ENCODE assay signal across 3 cellular contexts in the genomic region with DNA sequence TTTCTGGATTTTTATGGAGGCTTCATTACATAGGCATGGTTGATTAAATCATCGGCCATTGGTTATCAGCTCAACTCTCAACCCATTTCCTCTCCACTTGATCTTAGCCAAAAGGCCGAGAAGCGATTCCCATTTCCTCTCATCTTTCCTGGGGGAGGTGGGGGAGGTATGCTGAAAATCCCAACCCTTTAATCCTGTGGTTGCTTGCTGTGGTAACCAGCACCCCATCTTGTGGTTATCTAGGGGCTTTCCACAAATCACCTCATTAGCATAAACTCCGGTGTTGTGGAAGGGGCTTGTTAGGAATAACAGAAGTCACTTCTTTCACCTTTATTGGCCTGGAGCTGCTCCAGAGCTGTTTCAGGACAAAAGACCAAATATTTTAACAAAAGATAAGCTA.
TF ChIP-seq lines count a peak whose summit lies in the region.

No MANE protein-coding gene starts in this region.

TF ChIP-seq in GM23338, 12 proteins besides CTCF, POLR2A, EP300 and RAD21:
- TF ChIP-seq JUNB (IDR thresholded peaks at IDR 0.05; ENCODE audit: unreplicated experiment): no peak
- TF ChIP-seq, protein P1, sequence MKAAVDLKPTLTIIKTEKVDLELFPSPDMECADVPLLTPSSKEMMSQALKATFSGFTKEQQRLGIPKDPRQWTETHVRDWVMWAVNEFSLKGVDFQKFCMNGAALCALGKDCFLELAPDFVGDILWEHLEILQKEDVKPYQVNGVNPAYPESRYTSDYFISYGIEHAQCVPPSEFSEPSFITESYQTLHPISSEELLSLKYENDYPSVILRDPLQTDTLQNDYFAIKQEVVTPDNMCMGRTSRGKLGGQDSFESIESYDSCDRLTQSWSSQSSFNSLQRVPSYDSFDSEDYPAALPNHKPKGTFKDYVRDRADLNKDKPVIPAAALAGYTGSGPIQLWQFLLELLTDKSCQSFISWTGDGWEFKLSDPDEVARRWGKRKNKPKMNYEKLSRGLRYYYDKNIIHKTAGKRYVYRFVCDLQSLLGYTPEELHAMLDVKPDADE (IDR thresholded peaks at IDR 0.05): no peak
- no peak for TF ChIP-seq CREB1 (CRISPR knock-in tag; IDR thresholded peaks at IDR 0.05; ENCODE audit: low read depth)
TF ChIP-seq in GM23338: peak in this region for 0.

TF ChIP-seq in WTC11, 78 proteins besides CTCF, POLR2A, EP300 and RAD21:
- TF ChIP-seq ZNF416 (CRISPR knock-in tag; IDR thresholded peaks at IDR 0.05): no peak
- no peak for TF ChIP-seq ZNF232 (CRISPR knock-in tag; IDR thresholded peaks at IDR 0.05)
- TF ChIP-seq, protein P2, sequence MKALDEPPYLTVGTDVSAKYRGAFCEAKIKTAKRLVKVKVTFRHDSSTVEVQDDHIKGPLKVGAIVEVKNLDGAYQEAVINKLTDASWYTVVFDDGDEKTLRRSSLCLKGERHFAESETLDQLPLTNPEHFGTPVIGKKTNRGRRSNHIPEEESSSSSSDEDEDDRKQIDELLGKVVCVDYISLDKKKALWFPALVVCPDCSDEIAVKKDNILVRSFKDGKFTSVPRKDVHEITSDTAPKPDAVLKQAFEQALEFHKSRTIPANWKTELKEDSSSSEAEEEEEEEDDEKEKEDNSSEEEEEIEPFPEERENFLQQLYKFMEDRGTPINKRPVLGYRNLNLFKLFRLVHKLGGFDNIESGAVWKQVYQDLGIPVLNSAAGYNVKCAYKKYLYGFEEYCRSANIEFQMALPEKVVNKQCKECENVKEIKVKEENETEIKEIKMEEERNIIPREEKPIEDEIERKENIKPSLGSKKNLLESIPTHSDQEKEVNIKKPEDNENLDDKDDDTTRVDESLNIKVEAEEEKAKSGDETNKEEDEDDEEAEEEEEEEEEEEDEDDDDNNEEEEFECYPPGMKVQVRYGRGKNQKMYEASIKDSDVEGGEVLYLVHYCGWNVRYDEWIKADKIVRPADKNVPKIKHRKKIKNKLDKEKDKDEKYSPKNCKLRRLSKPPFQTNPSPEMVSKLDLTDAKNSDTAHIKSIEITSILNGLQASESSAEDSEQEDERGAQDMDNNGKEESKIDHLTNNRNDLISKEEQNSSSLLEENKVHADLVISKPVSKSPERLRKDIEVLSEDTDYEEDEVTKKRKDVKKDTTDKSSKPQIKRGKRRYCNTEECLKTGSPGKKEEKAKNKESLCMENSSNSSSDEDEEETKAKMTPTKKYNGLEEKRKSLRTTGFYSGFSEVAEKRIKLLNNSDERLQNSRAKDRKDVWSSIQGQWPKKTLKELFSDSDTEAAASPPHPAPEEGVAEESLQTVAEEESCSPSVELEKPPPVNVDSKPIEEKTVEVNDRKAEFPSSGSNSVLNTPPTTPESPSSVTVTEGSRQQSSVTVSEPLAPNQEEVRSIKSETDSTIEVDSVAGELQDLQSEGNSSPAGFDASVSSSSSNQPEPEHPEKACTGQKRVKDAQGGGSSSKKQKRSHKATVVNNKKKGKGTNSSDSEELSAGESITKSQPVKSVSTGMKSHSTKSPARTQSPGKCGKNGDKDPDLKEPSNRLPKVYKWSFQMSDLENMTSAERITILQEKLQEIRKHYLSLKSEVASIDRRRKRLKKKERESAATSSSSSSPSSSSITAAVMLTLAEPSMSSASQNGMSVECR (CRISPR knock-in tag; IDR thresholded peaks at IDR 0.05; ENCODE audit: borderline replicate concordance): no peak
- TF ChIP-seq FOXJ3 (CRISPR knock-in tag; IDR thresholded peaks at IDR 0.05; ENCODE audit: borderline replicate concordance): no peak
- no peak for TF ChIP-seq TCF7 (CRISPR knock-in tag; IDR thresholded peaks at IDR 0.05; ENCODE audit: low read depth)
- TF ChIP-seq, protein P3, sequence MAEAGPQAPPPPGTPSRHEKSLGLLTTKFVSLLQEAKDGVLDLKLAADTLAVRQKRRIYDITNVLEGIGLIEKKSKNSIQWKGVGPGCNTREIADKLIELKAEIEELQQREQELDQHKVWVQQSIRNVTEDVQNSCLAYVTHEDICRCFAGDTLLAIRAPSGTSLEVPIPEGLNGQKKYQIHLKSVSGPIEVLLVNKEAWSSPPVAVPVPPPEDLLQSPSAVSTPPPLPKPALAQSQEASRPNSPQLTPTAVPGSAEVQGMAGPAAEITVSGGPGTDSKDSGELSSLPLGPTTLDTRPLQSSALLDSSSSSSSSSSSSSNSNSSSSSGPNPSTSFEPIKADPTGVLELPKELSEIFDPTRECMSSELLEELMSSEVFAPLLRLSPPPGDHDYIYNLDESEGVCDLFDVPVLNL (CRISPR knock-in tag; IDR thresholded peaks at IDR 0.05; ENCODE audit: borderline replicate concordance, low read depth): no peak
- TF ChIP-seq, protein P4, sequence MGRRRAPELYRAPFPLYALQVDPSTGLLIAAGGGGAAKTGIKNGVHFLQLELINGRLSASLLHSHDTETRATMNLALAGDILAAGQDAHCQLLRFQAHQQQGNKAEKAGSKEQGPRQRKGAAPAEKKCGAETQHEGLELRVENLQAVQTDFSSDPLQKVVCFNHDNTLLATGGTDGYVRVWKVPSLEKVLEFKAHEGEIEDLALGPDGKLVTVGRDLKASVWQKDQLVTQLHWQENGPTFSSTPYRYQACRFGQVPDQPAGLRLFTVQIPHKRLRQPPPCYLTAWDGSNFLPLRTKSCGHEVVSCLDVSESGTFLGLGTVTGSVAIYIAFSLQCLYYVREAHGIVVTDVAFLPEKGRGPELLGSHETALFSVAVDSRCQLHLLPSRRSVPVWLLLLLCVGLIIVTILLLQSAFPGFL (CRISPR knock-in tag; IDR thresholded peaks at IDR 0.05; ENCODE audit: borderline replicate concordance): no peak
- no peak for TF ChIP-seq CBFB (CRISPR knock-in tag; IDR thresholded peaks at IDR 0.05; ENCODE audit: low read depth)
- TF ChIP-seq SOX15 (CRISPR knock-in tag; IDR thresholded peaks at IDR 0.05): no peak
- no peak for TF ChIP-seq MYBL2 (CRISPR knock-in tag; IDR thresholded peaks at IDR 0.05)
- TF ChIP-seq, protein P5, sequence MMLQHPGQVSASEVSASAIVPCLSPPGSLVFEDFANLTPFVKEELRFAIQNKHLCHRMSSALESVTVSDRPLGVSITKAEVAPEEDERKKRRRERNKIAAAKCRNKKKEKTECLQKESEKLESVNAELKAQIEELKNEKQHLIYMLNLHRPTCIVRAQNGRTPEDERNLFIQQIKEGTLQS (CRISPR knock-in tag; conservative IDR thresholded peaks at IDR 0.05): no peak
- TF ChIP-seq ZNF423 (CRISPR knock-in tag; IDR thresholded peaks at IDR 0.05): no peak
- TF ChIP-seq TEAD1 (CRISPR knock-in tag; IDR thresholded peaks at IDR 0.05): no peak
- no peak for TF ChIP-seq ZNF263 (CRISPR knock-in tag; IDR thresholded peaks at IDR 0.05; ENCODE audit: low read depth)
- TF ChIP-seq NR3C1 (CRISPR knock-in tag; conservative IDR thresholded peaks at IDR 0.05; ENCODE audit: low read depth): no peak
TF ChIP-seq in WTC11: peak in this region for 0.

TF ChIP-seq in H1, 55 proteins besides CTCF, POLR2A, EP300 and RAD21:
- no peak for TF ChIP-seq NRF1 (IDR thresholded peaks at IDR 0.05; ENCODE audit: low read depth, low read length)
- TF ChIP-seq, protein P6, sequence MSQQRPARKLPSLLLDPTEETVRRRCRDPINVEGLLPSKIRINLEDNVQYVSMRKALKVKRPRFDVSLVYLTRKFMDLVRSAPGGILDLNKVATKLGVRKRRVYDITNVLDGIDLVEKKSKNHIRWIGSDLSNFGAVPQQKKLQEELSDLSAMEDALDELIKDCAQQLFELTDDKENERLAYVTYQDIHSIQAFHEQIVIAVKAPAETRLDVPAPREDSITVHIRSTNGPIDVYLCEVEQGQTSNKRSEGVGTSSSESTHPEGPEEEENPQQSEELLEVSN (IDR thresholded peaks at IDR 0.05): no peak
- TF ChIP-seq TAF1 (IDR thresholded peaks at IDR 0.05; ENCODE audit: low read depth, low read length): no peak
- no peak for TF ChIP-seq SP4 (IDR thresholded peaks at IDR 0.05; ENCODE audit: low read length)
- no peak for TF ChIP-seq ATF2 (IDR thresholded peaks at IDR 0.05; ENCODE audit: low read length)
- no peak for TF ChIP-seq SP2 (IDR thresholded peaks at IDR 0.05; ENCODE audit: low read length)
- no peak for TF ChIP-seq SIN3A (conservative IDR thresholded peaks at IDR 0.05 in 1 of 2, IDR thresholded peaks at IDR 0.05 in 1 of 2; ENCODE audit: low read depth in 1 of 2, low read length in 2 of 2)
- TF ChIP-seq CBX8 (IDR thresholded peaks at IDR 0.05; ENCODE audit: borderline replicate concordance, low read depth, low read length): no peak
- no peak for TF ChIP-seq SIRT6 (IDR thresholded peaks at IDR 0.05; ENCODE audit: low read length)
- TF ChIP-seq SIX5 (IDR thresholded peaks at IDR 0.05; ENCODE audit: low read depth, low read length): no peak
- TF ChIP-seq CHD7 (IDR thresholded peaks at IDR 0.05; ENCODE audit: insufficient replicate concordance, low read length): no peak
- TF ChIP-seq ZNF274 (IDR thresholded peaks at IDR 0.05; ENCODE audit: borderline replicate concordance, extremely low read depth, low read length): no peak
- TF ChIP-seq RNF2 (IDR thresholded peaks at IDR 0.05; ENCODE audit: borderline replicate concordance, low read depth, low read length, missing control alignments, poor library complexity, severe bottlenecking): no peak
- TF ChIP-seq TEAD4 (IDR thresholded peaks at IDR 0.05; ENCODE audit: low read depth, low read length): no peak
- TF ChIP-seq NANOG (IDR thresholded peaks at IDR 0.05; ENCODE audit: insufficient read depth, low read depth, low read length, poor library complexity, severe bottlenecking): no peak
- no peak for TF ChIP-seq CHD1 (IDR thresholded peaks at IDR 0.05; ENCODE audit: low read depth, low read length)
- TF ChIP-seq EZH2 (IDR thresholded peaks at IDR 0.05; ENCODE audit: low read depth, low read length, severe bottlenecking): no peak
- no peak for TF ChIP-seq SAP30 (IDR thresholded peaks at IDR 0.05; ENCODE audit: insufficient read depth, insufficient replicate concordance, low read length)
- no peak for TF ChIP-seq TAF7 (optimal IDR thresholded peaks at IDR 0.05; ENCODE audit: borderline replicate concordance, low read depth, low read length)
